Comparison of ENCODE assay signal across 8 cellular contexts in genomic region chr15:31200735-31201151, GRCh38.
DNase-seq lines count a peak whose midpoint lies in the region; ATAC-seq and TF ChIP-seq lines count a peak whose summit lies in the region.

No MANE protein-coding gene starts in this region.

- no peak overlapping the region for H3K4me3 ChIP-seq in breast epithelium

- no peaks in the 10 kb centered on the region for H3K36me3 ChIP-seq in breast epithelium

- peak; percentile 14 to 45 (median 40) for TF ChIP-seq CTCF in breast epithelium (IDR thresholded peaks at IDR 0.05)

- no peak for TF ChIP-seq POLR2A in breast epithelium (IDR thresholded peaks at IDR 0.05)

- H3K9me3 ChIP-seq in breast epithelium: no peaks in the 10 kb centered on the region

- H3K27me3 ChIP-seq in breast epithelium: no peaks in the 10 kb centered on the region

- DNase-seq in NCI-H1092 treated with DMSO at 0.1 percent for 48 hours (lab: John Stamatoyannopoulos, UW) (peak; percentile 26), NCI-H1092 (lab: John Stamatoyannopoulos, UW) (no peak), T-helper 22 cell (ENCODE audit: low read depth) (peak; percentile 13), breast epithelium (ENCODE audit: low spot score in 2 of 2) (peak; percentile 36 to 67), left lobe of liver (ENCODE audit: low spot score) (peak; percentile 84), OCI-M1 (lab: John Stamatoyannopoulos, UW) (no peak), SIG-M5 (lab: John Stamatoyannopoulos, UW) (no peak)
- peak in 2 of 3 experiments; percentile 54 to 56 for DNase-seq in stimulated activated CD4-positive, alpha-beta T cell treated with anti-CD3 and anti-CD28 coated beads, TNF-alpha, amount 100 ng/mL, for 4 hours (ENCODE audit: low read depth in 3 of 3)

- H3K27ac ChIP-seq in breast epithelium: no peak overlapping the region

- no peaks in the 10 kb centered on the region for H3K4me1 ChIP-seq in breast epithelium

- intact Hi-C loops in breast epithelium (cut with DNase I; ENCODE audit: low total_unique reads): loop anchor here (10.0 kb wide), 1 partner anchor 284 kb away; no protein-coding TSS in a partner anchor

- peak; percentile 77 for ATAC-seq in left lobe of liver

Comparison
In these comparisons a context has a peak if more than half of its experiments do, and no peak if none do; other contexts are left out.
1. DNase-seq: peak in NCI-H1092 treated with DMSO at 0.1 percent for 48 hours (single experiment), T-helper 22 cell (single experiment), breast epithelium (2 of 2), left lobe of liver (single experiment) and stimulated activated CD4-positive, alpha-beta T cell treated with anti-CD3 and anti-CD28 coated beads, TNF-alpha, amount 100 ng/mL, for 4 hours (2 of 3); none in NCI-H1092 (single experiment), OCI-M1 (single experiment) and SIG-M5 (single experiment).